20 cellular contexts compared by ENCODE assay signal in genomic region chr1:239896980-239897379, GRCh38.
"Had no signal": no experiment of that assay in that cellular context is flagged by ENCODE, and none has a peak within 500 bp of the region (broad histone marks: within the 10 kb centered on the region; RNA-seq: fewer than 3 reads in every experiment).

No MANE protein-coding gene starts in this region.

- DNase-seq: cerebellar nuclear complex; heart right ventricle; mammary epithelial cell; naive thymus-derived CD8-positive, alpha-beta T cell; nucleus accumbens; retina; right lobe of liver; spleen; stimulated activated CD4-positive, alpha-beta T cell treated with anti-CD3 and anti-CD28 coated beads, Interleukin-15, amount 100 ng/mL, for 24 hours; stimulated activated CD4-positive, alpha-beta T cell treated with anti-CD3 and anti-CD28 coated beads, Interleukin-1b, Interleukin-23, amount 100 ng/mL, for 48 hours; stimulated activated CD4-positive, alpha-beta T cell treated with anti-CD3 and anti-CD28 coated beads, Interleukin-4, amount 100 ng/mL, for 24 hours; testis; upper lobe of right lung had no signal

- H3K27ac ChIP-seq: heart right ventricle, parathyroid adenoma, prostate gland, right lobe of liver, spleen, testis, tibial nerve, upper lobe of right lung had no signal

- H3K27ac Mint-ChIP-seq: dendritic cell treated with granulocyte-macrophage colony-stimulating factor and Interleukin-4, amounts not matched to agents 40 ng/mL and 50 ng/mL, for 4 days; naive thymus-derived CD8-positive, alpha-beta T cell; stimulated activated memory B cell treated with anti-CD40 and anti-IgM and Interleukin-4, amounts not matched to agents 10 μg/mL and 1 μg/mL and 100 μg/mL, for 72 hours; stimulated activated naive CD8-positive, alpha-beta T cell treated with anti-CD3 and anti-CD28 coated beads, Interleukin-15, Interleukin-2, amounts not matched to agents 100 ng/mL and 50 ng/mL, for 24 hours had no signal

- H3K36me3 Mint-ChIP-seq: naive thymus-derived CD8-positive, alpha-beta T cell; stimulated activated memory B cell treated with anti-CD40 and anti-IgM and Interleukin-4, amounts not matched to agents 10 μg/mL and 1 μg/mL and 100 μg/mL, for 72 hours had no signal

- H3K4me3 ChIP-seq: prostate gland, right lobe of liver, testis, tibial nerve, upper lobe of right lung had no signal

- H3K36me3 ChIP-seq: heart right ventricle, prostate gland, right lobe of liver, spleen, tibial nerve, upper lobe of right lung had no signal

- H3K27me3 Mint-ChIP-seq: dendritic cell treated with granulocyte-macrophage colony-stimulating factor and Interleukin-4, amounts not matched to agents 40 ng/mL and 50 ng/mL, for 4 days; stimulated activated memory B cell treated with anti-CD40 and anti-IgM and Interleukin-4, amounts not matched to agents 10 μg/mL and 1 μg/mL and 100 μg/mL, for 72 hours had no signal

- H3K4me1 ChIP-seq: parathyroid adenoma, prostate gland had no signal

- H3K9ac ChIP-seq: parathyroid adenoma had no signal

- H3K4me1 Mint-ChIP-seq: stimulated activated memory B cell treated with anti-CD40 and anti-IgM and Interleukin-4, amounts not matched to agents 10 μg/mL and 1 μg/mL and 100 μg/mL, for 72 hours had no signal

- ATAC-seq: heart right ventricle; naive thymus-derived CD8-positive, alpha-beta T cell; right lobe of liver; stimulated activated memory B cell treated with anti-CD40 and anti-IgM and Interleukin-4, amounts not matched to agents 10 μg/mL and 1 μg/mL and 100 μg/mL, for 72 hours; upper lobe of right lung had no signal

- H3K4me3 Mint-ChIP-seq: dendritic cell treated with granulocyte-macrophage colony-stimulating factor and Interleukin-4, amounts not matched to agents 40 ng/mL and 50 ng/mL, for 4 days; neural crest cell; stimulated activated memory B cell treated with anti-CD40 and anti-IgM and Interleukin-4, amounts not matched to agents 10 μg/mL and 1 μg/mL and 100 μg/mL, for 72 hours; stimulated activated naive CD8-positive, alpha-beta T cell treated with anti-CD3 and anti-CD28 coated beads, Interleukin-15, Interleukin-2, amounts not matched to agents 100 ng/mL and 50 ng/mL, for 24 hours had no signal

- H3K9me3 ChIP-seq: heart right ventricle, prostate gland, right lobe of liver, spleen, testis, tibial nerve, upper lobe of right lung had no signal

- H3K27me3 ChIP-seq: right lobe of liver, testis, tibial nerve, upper lobe of right lung had no signal

- H3K9me3 Mint-ChIP-seq: dendritic cell treated with granulocyte-macrophage colony-stimulating factor and Interleukin-4, amounts not matched to agents 40 ng/mL and 50 ng/mL, for 4 days; naive thymus-derived CD8-positive, alpha-beta T cell; neural crest cell; stimulated activated memory B cell treated with anti-CD40 and anti-IgM and Interleukin-4, amounts not matched to agents 10 μg/mL and 1 μg/mL and 100 μg/mL, for 72 hours; stimulated activated naive CD8-positive, alpha-beta T cell treated with anti-CD3 and anti-CD28 coated beads, Interleukin-15, Interleukin-2, amounts not matched to agents 100 ng/mL and 50 ng/mL, for 24 hours had no signal
